In genomic region chr18:79389689-79390088, GRCh38 we compare ENCODE assay signal across 24 cellular contexts.
"Had no signal": no experiment of that assay in that cellular context is flagged by ENCODE, and none has a peak within 500 bp of the region (broad histone marks: within the 10 kb centered on the region; RNA-seq: fewer than 3 reads in every experiment).

No MANE protein-coding gene starts in this region.

- H3K36me3 Mint-ChIP-seq: mesothelial cell of epicardium, naive B cell, natural killer cell had no signal

- H3K9me3 Mint-ChIP-seq: mesothelial cell of epicardium; naive B cell; natural killer cell; stimulated activated effector memory CD8-positive, alpha-beta T cell treated with anti-CD3 and anti-CD28 coated beads, Interleukin-12 subunit alpha, Interleukin-12 subunit beta, amount 100 ng/mL, for 72 hours; stimulated activated naive CD8-positive, alpha-beta T cell treated with anti-CD3 and anti-CD28 coated beads, Interleukin-15, Interleukin-2, amounts not matched to agents 100 ng/mL and 50 ng/mL, for 24 hours had no signal

- H3K27me3 ChIP-seq: ovary, right atrium auricular region had no signal

- H3K27me3 Mint-ChIP-seq: naive B cell had no signal

- H3K4me3 ChIP-seq: left ventricle myocardium inferior, lung, ovary, right atrium auricular region, right lobe of liver, spleen, suprapubic skin, thoracic aorta, tibial artery, upper lobe of right lung had no signal

- DNase-seq: hippocampal formation; kidney; left ventricle myocardium inferior; mesendoderm; naive B cell; natural killer cell; nephron progenitor cell; right lobe of liver; small intestine; spleen; stimulated activated CD4-positive, alpha-beta T cell treated with anti-CD3 and anti-CD28 coated beads, Interleukin-4, amount 100 ng/mL, for 24 hours; stimulated activated naive CD4-positive, alpha-beta T cell; tibial artery; trophoblast cell; upper lobe of right lung had no signal

- H3K27ac ChIP-seq: left ventricle myocardium inferior, ovary, right atrium auricular region, right lobe of liver, spleen, suprapubic skin, thoracic aorta, tibial artery, upper lobe of right lung had no signal

- H3K27ac Mint-ChIP-seq: mesothelial cell of epicardium; natural killer cell; nephron progenitor cell; progenitor cell of endocrine pancreas; stimulated activated effector memory CD8-positive, alpha-beta T cell treated with anti-CD3 and anti-CD28 coated beads, Interleukin-12 subunit alpha, Interleukin-12 subunit beta, amount 100 ng/mL, for 72 hours; stimulated activated naive CD8-positive, alpha-beta T cell treated with anti-CD3 and anti-CD28 coated beads, Interleukin-15, Interleukin-2, amounts not matched to agents 100 ng/mL and 50 ng/mL, for 24 hours had no signal

- H3K9me3 ChIP-seq: left ventricle myocardium inferior, ovary, right atrium auricular region, right lobe of liver, spleen, suprapubic skin, thoracic aorta, tibial artery, upper lobe of right lung had no signal

- ATAC-seq: natural killer cell; right lobe of liver; stimulated activated effector memory CD8-positive, alpha-beta T cell treated with anti-CD3 and anti-CD28 coated beads, Interleukin-12 subunit alpha, Interleukin-12 subunit beta, amount 100 ng/mL, for 72 hours; upper lobe of right lung had no signal

- H3K36me3 ChIP-seq: left ventricle myocardium inferior, ovary, right atrium auricular region, right lobe of liver, spleen, suprapubic skin, thoracic aorta, tibial artery, upper lobe of right lung had no signal

- H3K4me3 Mint-ChIP-seq: mesothelial cell of epicardium; nephron progenitor cell; stimulated activated effector memory CD8-positive, alpha-beta T cell treated with anti-CD3 and anti-CD28 coated beads, Interleukin-12 subunit alpha, Interleukin-12 subunit beta, amount 100 ng/mL, for 72 hours; stimulated activated naive CD8-positive, alpha-beta T cell treated with anti-CD3 and anti-CD28 coated beads, Interleukin-15, Interleukin-2, amounts not matched to agents 100 ng/mL and 50 ng/mL, for 24 hours had no signal
